In genomic region chr2:176122633-176123482, GRCh38 we compare ENCODE assay signal across 8 cellular contexts. TPM values are rescaled to one million over a fixed set of nuclear protein-coding genes. Genes with fewer than 3 reads are reported as not detected.
A peak's percentile ranks its signal among the peaks of the same experiment; 100 is the strongest.
DNase-seq lines count a peak whose midpoint lies in the region; ATAC-seq and TF ChIP-seq lines count a peak whose summit lies in the region.

Gene HOXD9, plus strand, starts transcription at chr2:176122719. Its CDS starts 50 bp downstream, at chr2:176122769.

- no peak for TF ChIP-seq CTCF in A673 (conservative IDR thresholded peaks at IDR 0.05; ENCODE audit: low read depth, low read length)
- no peak for TF ChIP-seq CTCF in HEK293 (tag by site-specific recombination; IDR thresholded peaks at IDR 0.05)
- TF ChIP-seq CTCF in mammary epithelial cell (conservative IDR thresholded peaks at IDR 0.05 in 1 of 2, IDR thresholded peaks at IDR 0.05 in 1 of 2; ENCODE audit: extremely low read depth in 1 of 2, insufficient read depth in 1 of 2, low read depth in 1 of 2, low read length in 2 of 2), result no peak
- no peak for TF ChIP-seq CTCF in transverse colon (IDR thresholded peaks at IDR 0.05)

- H3K79me2 ChIP-seq in mammary epithelial cell (ENCODE audit: insufficient read depth, low read length), result no peaks in the 10 kb centered on the region

- POLR2A ChIA-PET in A673 (lab: Charles Lee; ENCODE audit: low non-redundant PET) (interaction anchor here (0.7 kb wide), 1 partner anchor 804 kb away, joined by 8 read pairs; no protein-coding TSS in a partner anchor), HEK293 (lab: Yijun Ruan, JAX) (no interaction called here)

- H3K4me2 ChIP-seq in mammary epithelial cell (ENCODE audit: insufficient read depth, low read depth, low read length), result peak within 1 kb of the TSS; percentile 71

- H3K27ac ChIP-seq in A673 (ENCODE audit: low read depth, low read length, poor library complexity, severe bottlenecking) (peak within 1 kb of the TSS; percentile 98), HEK293 (ENCODE audit: extremely low read depth, low read depth, low read length) (no peak within 1 kb of the TSS), mammary epithelial cell (ENCODE audit: insufficient read depth, low read depth, low read length) (no peak within 1 kb of the TSS), transverse colon (peak within 1 kb of the TSS; percentile 78 to 88 (median 86))

- H2AFZ ChIP-seq in mammary epithelial cell (ENCODE audit: low read depth, low read length), result no peak within 1 kb of the TSS

- dilution Hi-C loops in mammary epithelial cell (cut with HindIII; ENCODE audit: low sequenced_read_pairs), result no loop called here

- DNase-seq in A673 (ENCODE audit: low spot score) (peak; percentile 92), mammary epithelial cell (no peak), lung microvascular endothelial cell (ENCODE audit: low read depth in 2 of 2) (peak; percentile 19 to 95), transverse colon (peak; percentile 74), hippocampal formation (lab: John Stamatoyannopoulos, UW) (no peak), mucosa of gallbladder (ENCODE audit: low spot score) (no peak)

- no peak for ATAC-seq in HG03442 (IDR thresholded peaks at IDR 0.05; ENCODE audit: unreplicated experiment)

- peaks cover 4% of the 10 kb centered on the region for H4K20me1 ChIP-seq in mammary epithelial cell (ENCODE audit: insufficient read depth, low read length)

- in situ Hi-C loops in mammary epithelial cell (cut with MboI; ENCODE audit: low sequenced_read_pairs in 2 of 2) (loop anchor here (10.0 kb wide), 2 partner anchors 512 to 1032 kb away; no protein-coding TSS in a partner anchor), transverse colon (cut with MboI; ENCODE audit: low pct_ligation_motif_present in 1 of 4, low pct_unique_long_range_greater_than_20kb in 1 of 4, low sequenced_read_pairs in 3 of 4) (loop anchor here (10.0 to 25.0 kb wide), 5 partner anchors 332 to 1032 kb away; no protein-coding TSS in a partner anchor)

- intact Hi-C loops in A673 (cut with micrococcal nuclease; ENCODE audit: unreplicated experiment) (loop anchor here (10.0 kb wide), 1 partner anchor 1632 kb away; no protein-coding TSS in a partner anchor), mammary epithelial cell (cut with micrococcal nuclease) (no loop called here), transverse colon (cut with DNase I; ENCODE audit: low total_unique reads) (no loop called here)

- TF ChIP-seq EP300 in transverse colon (IDR thresholded peaks at IDR 0.05; ENCODE audit: low read depth), result no peak

- H3K27me3 ChIP-seq in A673 (replicated peaks; ENCODE audit: insufficient read depth, low read depth, low read length, poor library complexity) (no peaks in the 10 kb centered on the region), mammary epithelial cell (ENCODE audit: insufficient read depth, low read length) (peaks cover 86% of the 10 kb centered on the region), transverse colon (peaks cover 96% of the 10 kb centered on the region)

- 6% methylated on average over 31 of the region's 97 CpGs for WGBS in mammary epithelial cell (ENCODE audit: low coverage, missing lambda C conversion rate)
- 6% methylated on average over 43 of the region's 97 CpGs; no CpG with 5 or more reads in 1 of the 2 donors for WGBS in transverse colon (ENCODE audit: low coverage in 1 of 2), 2 donors

- CTCF ChIA-PET in A673 (lab: Charles Lee), result interaction anchor here (0.6 to 2.1 kb wide), 5 partner anchors 12 to 531 kb away, joined by 3 to 8 read pairs (median 4); no protein-coding TSS in a partner anchor
- CTCF ChIA-PET in HEK293 (lab: Yijun Ruan, JAX), result interaction anchor here (1.4 kb wide), 1 partner anchor 12 kb away, joined by 7 read pairs; no protein-coding TSS in a partner anchor
- CTCF ChIA-PET in mammary epithelial cell (lab: Charles Lee; ENCODE audit: low non-redundant PET), result no interaction called here

- peak; percentile 44 for TF ChIP-seq POLR2A in transverse colon (IDR thresholded peaks at IDR 0.05)

- H3K4me1 ChIP-seq in A673 (ENCODE audit: insufficient read depth, low read length, poor library complexity, severe bottlenecking) (peaks cover 62% of the 10 kb centered on the region), HEK293 (ENCODE audit: control insufficient read depth, insufficient read depth, low read length) (no peaks in the 10 kb centered on the region; the same call in 1 of the 2 replicates), mammary epithelial cell (ENCODE audit: insufficient read depth, low read length) (peaks cover 8% of the 10 kb centered on the region), transverse colon (peaks cover under 1 to 27% (median 17%) of the 10 kb centered on the region in 4 donors)

- H3K36me3 ChIP-seq in A673 (ENCODE audit: insufficient read depth, low read length, poor library complexity, severe bottlenecking) (peaks cover 59% of the 10 kb centered on the region), HEK293 (ENCODE audit: control insufficient read depth in 2 of 2, insufficient read depth in 1 of 2, low read length in 2 of 2) (peaks cover 5 to 72% of the 10 kb centered on the region in 2 experiments; a peak in 2 of 3 replicates), mammary epithelial cell (ENCODE audit: insufficient read depth, low read length) (no peaks in the 10 kb centered on the region), transverse colon (no peaks in the 10 kb centered on the region)

- H3K4me3 ChIP-seq in A673 (ENCODE audit: low read depth, low read length, poor library complexity, severe bottlenecking), result peak within 1 kb of the TSS; percentile 71
- no peak within 1 kb of the TSS for H3K4me3 ChIP-seq in HEK293 (ENCODE audit: low read depth, low read length)
- peak within 1 kb of the TSS in 1 of 3 experiments; percentile 25 for H3K4me3 ChIP-seq in mammary epithelial cell (replicated peaks in 1 of 3; ENCODE audit: insufficient read depth in 1 of 3, low read depth in 2 of 3, low read length in 3 of 3)
- H3K4me3 ChIP-seq in transverse colon, result peak within 1 kb of the TSS; percentile 38 to 72 (median 55)

- BruUV-seq in A673 (replicated peaks; lab: Mats Ljungman, UMichigan), result no TSS peak
- BruUV-seq in mammary epithelial cell (replicated peaks; lab: Mats Ljungman, UMichigan), result no TSS peak

- no peak within 1 kb of the TSS for H3K9ac ChIP-seq in mammary epithelial cell (ENCODE audit: insufficient read depth, low read length)

- H3K9me3 ChIP-seq in A673 (ENCODE audit: low read depth, low read length, poor library complexity, severe bottlenecking), result no peaks in the 10 kb centered on the region
- no peaks in the 10 kb centered on the region for H3K9me3 ChIP-seq in HEK293 (ENCODE audit: control insufficient read depth, insufficient read depth, low read depth, low read length)
- H3K9me3 ChIP-seq in mammary epithelial cell (replicated peaks; ENCODE audit: insufficient read depth, low read length), result no peaks in the 10 kb centered on the region
- no peaks in the 10 kb centered on the region for H3K9me3 ChIP-seq in transverse colon

TF ChIP-seq in HEK293, 187 proteins besides CTCF, POLR2A, EP300 and RAD21:
- TF ChIP-seq, protein P1, sequence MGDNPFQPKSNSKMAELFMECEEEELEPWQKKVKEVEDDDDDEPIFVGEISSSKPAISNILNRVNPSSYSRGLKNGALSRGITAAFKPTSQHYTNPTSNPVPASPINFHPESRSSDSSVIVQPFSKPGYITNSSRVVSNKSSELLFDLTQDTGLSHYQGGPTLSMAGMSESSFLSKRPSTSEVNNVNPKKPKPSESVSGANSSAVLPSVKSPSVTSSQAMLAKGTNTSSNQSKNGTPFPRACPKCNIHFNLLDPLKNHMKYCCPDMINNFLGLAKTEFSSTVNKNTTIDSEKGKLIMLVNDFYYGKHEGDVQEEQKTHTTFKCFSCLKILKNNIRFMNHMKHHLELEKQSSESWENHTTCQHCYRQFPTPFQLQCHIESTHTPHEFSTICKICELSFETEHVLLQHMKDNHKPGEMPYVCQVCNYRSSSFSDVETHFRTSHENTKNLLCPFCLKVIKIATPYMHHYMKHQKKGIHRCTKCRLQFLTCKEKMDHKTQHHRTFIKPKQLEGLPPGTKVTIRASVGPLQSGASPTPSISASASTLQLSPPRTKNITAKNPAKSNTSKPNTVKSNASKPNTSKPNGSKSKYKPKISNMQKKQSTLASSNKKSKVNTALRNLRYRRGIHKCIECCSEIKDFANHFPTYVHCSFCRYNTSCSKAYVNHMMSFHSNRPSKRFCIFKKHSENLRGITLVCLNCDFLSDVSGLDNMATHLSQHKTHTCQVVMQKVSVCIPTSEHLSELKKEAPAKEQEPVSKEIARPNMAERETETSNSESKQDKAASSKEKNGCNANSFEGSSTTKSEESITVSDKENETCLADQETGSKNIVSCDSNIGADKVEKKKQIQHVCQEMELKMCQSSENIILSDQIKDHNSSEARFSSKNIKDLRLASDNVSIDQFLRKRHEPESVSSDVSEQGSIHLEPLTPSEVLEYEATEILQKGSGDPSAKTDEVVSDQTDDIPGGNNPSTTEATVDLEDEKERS (tag by site-specific recombination; IDR thresholded peaks at IDR 0.05), result no peak
- no peak for TF ChIP-seq ZNF626 (tag by site-specific recombination; IDR thresholded peaks at IDR 0.05)
- no peak for TF ChIP-seq ZNF76 (tag by site-specific recombination; IDR thresholded peaks at IDR 0.05; ENCODE audit: borderline replicate concordance, low read depth)
- TF ChIP-seq KLF1 (tag by site-specific recombination; IDR thresholded peaks at IDR 0.05), result no peak
- TF ChIP-seq ZNF561 (tag by site-specific recombination; IDR thresholded peaks at IDR 0.05; ENCODE audit: borderline replicate concordance), result no peak
- TF ChIP-seq, protein P2, sequence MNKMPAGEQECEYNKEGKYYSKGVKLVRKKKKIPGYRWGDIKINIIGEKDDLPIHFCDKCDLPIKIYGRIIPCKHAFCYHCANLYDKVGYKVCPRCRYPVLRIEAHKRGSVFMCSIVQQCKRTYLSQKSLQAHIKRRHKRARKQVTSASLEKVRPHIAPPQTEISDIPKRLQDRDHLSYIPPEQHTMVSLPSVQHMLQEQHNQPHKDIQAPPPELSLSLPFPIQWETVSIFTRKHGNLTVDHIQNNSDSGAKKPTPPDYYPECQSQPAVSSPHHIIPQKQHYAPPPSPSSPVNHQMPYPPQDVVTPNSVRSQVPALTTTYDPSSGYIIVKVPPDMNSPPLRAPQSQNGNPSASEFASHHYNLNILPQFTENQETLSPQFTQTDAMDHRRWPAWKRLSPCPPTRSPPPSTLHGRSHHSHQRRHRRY (tag by site-specific recombination; IDR thresholded peaks at IDR 0.05), result no peak
- peak; percentile 20; the same call in 1 of the 2 replicates for TF ChIP-seq ZFHX2 (tag by site-specific recombination; conservative IDR thresholded peaks at IDR 0.05)
- no peak for TF ChIP-seq EGR2 (tag by site-specific recombination; IDR thresholded peaks at IDR 0.05; ENCODE audit: low read depth)
- peak; percentile 66; the same call in 1 of the 2 replicates for TF ChIP-seq ZNF202 (tag by site-specific recombination; IDR thresholded peaks at IDR 0.05; ENCODE audit: borderline replicate concordance)

RNA-seq across cellular contexts. Expression of gene HOXD9, which starts in this region (rescaled TPM):
- total RNA-seq in A673 (2021) (63.0 and 64.9 TPM in 2 replicates), mammary epithelial cell (not detected), lung microvascular endothelial cell (15.3 and 23.8 TPM in 2 replicates), transverse colon (10 to 100 TPM in 2 of 4 donors, 1 to 10 TPM in 2; 2.7 to 13.3 (median 7.5) TPM), mucosa of gallbladder (0.66 TPM)
- polyA plus RNA-seq in mammary epithelial cell, result not detected
- not detected for polyA minus RNA-seq in mammary epithelial cell

Comparison
In these comparisons a context has a peak if more than half of its experiments do, and no peak if none do; other contexts are left out.
1. DNase-seq: peak in A673 (single experiment), lung microvascular endothelial cell (2 of 2) and transverse colon (single experiment); none in mammary epithelial cell (single experiment), hippocampal formation (0 of 2) and mucosa of gallbladder (single experiment).
2. H3K27ac ChIP-seq: peak in A673 (single experiment) and transverse colon (4 of 4); none in HEK293 (single experiment) and mammary epithelial cell (single experiment).